In the genomic region with DNA sequence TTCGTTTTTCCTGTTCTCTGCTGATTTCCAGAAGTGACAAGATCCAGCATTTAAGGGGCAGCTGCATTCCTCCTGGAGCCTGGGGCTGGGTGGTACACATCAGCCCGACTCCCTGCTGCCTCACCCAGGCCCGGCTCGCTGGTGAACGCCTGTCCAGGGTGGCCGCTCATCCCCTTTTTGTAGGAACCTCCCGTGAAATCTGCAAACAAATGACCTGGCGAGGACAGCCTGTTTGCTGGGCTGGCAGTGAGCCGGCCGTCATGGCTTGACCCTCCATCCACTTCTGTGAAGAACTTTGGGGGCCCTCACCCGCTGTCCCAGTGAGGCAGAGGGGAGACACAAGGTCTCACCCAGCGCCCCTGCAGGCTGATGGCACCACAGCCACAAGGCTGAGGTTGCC, we compare ENCODE assay signal across 21 cellular contexts. TPM values are rescaled to one million over a fixed set of nuclear protein-coding genes. Genes with fewer than 3 reads are reported as not detected.
DNase-seq lines count a peak whose midpoint lies in the region; ATAC-seq and TF ChIP-seq lines count a peak whose summit lies in the region.
"Had no signal": no experiment of that assay in that cellular context is flagged by ENCODE, and none has a peak within 500 bp of the region (broad histone marks: within the 10 kb centered on the region; RNA-seq: fewer than 3 reads in every experiment).

No MANE protein-coding gene starts in this region.

- H3K27ac Mint-ChIP-seq in WTC11: no peak overlapping the region
- H3K27ac Mint-ChIP-seq in activated CD8-positive, alpha-beta T cell treated with anti-CD3 and anti-CD28 coated beads, Interleukin-2, amount 10 ng/mL, durations not matched to agents 7 days and 5 days: no peak overlapping the region

- H3K4me1 ChIP-seq in sigmoid colon: no peaks in the 10 kb centered on the region
- no peaks in the 10 kb centered on the region for H3K4me1 ChIP-seq in A673 (ENCODE audit: insufficient read depth, low read length, poor library complexity, severe bottlenecking)

- TF ChIP-seq EP300 in sigmoid colon (IDR thresholded peaks at IDR 0.05): no peak

- H3K36me3 ChIP-seq in sigmoid colon (peaks cover 62 to 100% (median 96%) of the 10 kb centered on the region in 4 donors), A673 (ENCODE audit: insufficient read depth, low read length, poor library complexity, severe bottlenecking) (peaks cover 3% of the 10 kb centered on the region)

- intact Hi-C loops in left ventricle myocardium superior (cut with micrococcal nuclease) (no loop called here), sigmoid colon (cut with DNase I) (no loop called here), A673 (cut with micrococcal nuclease; ENCODE audit: unreplicated experiment) (no loop called here)

- H3K4me3 Mint-ChIP-seq in WTC11: no peak overlapping the region
- no peak overlapping the region for H3K4me3 Mint-ChIP-seq in activated CD8-positive, alpha-beta T cell treated with anti-CD3 and anti-CD28 coated beads, Interleukin-2, amount 10 ng/mL, durations not matched to agents 7 days and 5 days
- H3K4me3 Mint-ChIP-seq: naive B cell, T-cell had no signal

- H3K9me3 ChIP-seq in sigmoid colon (no peaks in the 10 kb centered on the region), A673 (ENCODE audit: low read depth, low read length, poor library complexity, severe bottlenecking) (no peaks in the 10 kb centered on the region)
- H3K9me3 ChIP-seq: testis had no signal

- H3K36me3 Mint-ChIP-seq in WTC11: peaks cover 38% of the 10 kb centered on the region
- peaks cover 25% of the 10 kb centered on the region for H3K36me3 Mint-ChIP-seq in activated CD8-positive, alpha-beta T cell treated with anti-CD3 and anti-CD28 coated beads, Interleukin-2, amount 10 ng/mL, durations not matched to agents 7 days and 5 days (ENCODE audit: low read depth)

- no peak overlapping the region for H3K4me3 ChIP-seq in sigmoid colon
- no peak overlapping the region for H3K4me3 ChIP-seq in A673 (ENCODE audit: low read depth, low read length, poor library complexity, severe bottlenecking)
- H3K4me3 ChIP-seq: testis had no signal

- H3K27me3 Mint-ChIP-seq in WTC11 (ENCODE audit: low read depth): no peaks in the 10 kb centered on the region
- H3K27me3 Mint-ChIP-seq in activated CD8-positive, alpha-beta T cell treated with anti-CD3 and anti-CD28 coated beads, Interleukin-2, amount 10 ng/mL, durations not matched to agents 7 days and 5 days (ENCODE audit: low read depth): no peaks in the 10 kb centered on the region
- H3K27me3 Mint-ChIP-seq: naive B cell, T-cell had no signal

- POLR2A ChIA-PET in WTC11 (lab: Charles Lee) (no interaction called here), A673 (lab: Charles Lee; ENCODE audit: low non-redundant PET) (no interaction called here)
- POLR2A ChIA-PET in activated CD8-positive, alpha-beta T cell treated with anti-CD3 and anti-CD28 coated beads, Interleukin-2, amount 10 ng/mL, durations not matched to agents 7 days and 5 days (lab: Charles Lee): no interaction called here

- 94 to 95% methylated on average over 12 of the region's 12 CpGs for WGBS in sigmoid colon, 2 donors

- H3K27ac ChIP-seq in sigmoid colon: no peak overlapping the region
- H3K27ac ChIP-seq in A673 (ENCODE audit: low read depth, low read length, poor library complexity, severe bottlenecking): no peak overlapping the region
- H3K27ac ChIP-seq: HL-60, testis had no signal

- BruUV-seq in A673 (replicated peaks; lab: Mats Ljungman, UMichigan): no TSS peak

- TF ChIP-seq POLR2A in sigmoid colon (IDR thresholded peaks at IDR 0.05): no peak

- peak; percentile 11 for DNase-seq in activated CD8-positive, alpha-beta memory T cell treated with anti-CD3 and anti-CD28 coated beads, Interleukin-2, amount 50 U/mL, for 4 hours
- DNase-seq in activated CD8-positive, alpha-beta memory T cell treated with anti-CD3 and anti-CD28 coated beads for 24 hours: no peak
- DNase-seq in WTC11 (ENCODE audit: low spot score): peak; percentile 3
- peak; percentile 20 for DNase-seq in left ventricle myocardium superior
- peak; percentile 60 for DNase-seq in sigmoid colon
- no peak for DNase-seq in activated CD8-positive, alpha-beta T cell treated with anti-CD3 and anti-CD28 coated beads, Interleukin-2, amount 10 ng/mL, durations not matched to agents 7 days and 5 days
- DNase-seq in A673 (ENCODE audit: low spot score): no peak
- DNase-seq: 8988T, activated gamma-delta T cell, C1 segment of cervical spinal cord, HCEC 1CT, mammary epithelial cell, naive B cell, NCI-H187, NCI-H446 treated with DMSO at 0.1 percent for 48 hours, small intestine, testis had no signal

- CTCF ChIA-PET in WTC11 (lab: Charles Lee) (no interaction called here), A673 (lab: Charles Lee) (no interaction called here)
- CTCF ChIA-PET in activated CD8-positive, alpha-beta T cell treated with anti-CD3 and anti-CD28 coated beads, Interleukin-2, amount 10 ng/mL, durations not matched to agents 7 days and 5 days (lab: Charles Lee): no interaction called here

- no peaks in the 10 kb centered on the region for H3K4me1 Mint-ChIP-seq in WTC11
- H3K4me1 Mint-ChIP-seq in activated CD8-positive, alpha-beta T cell treated with anti-CD3 and anti-CD28 coated beads, Interleukin-2, amount 10 ng/mL, durations not matched to agents 7 days and 5 days (ENCODE audit: low read depth): peaks cover 8% of the 10 kb centered on the region
- H3K4me1 Mint-ChIP-seq: T-cell had no signal

- no peaks in the 10 kb centered on the region for H3K9me3 Mint-ChIP-seq in WTC11
- no peaks in the 10 kb centered on the region for H3K9me3 Mint-ChIP-seq in activated CD8-positive, alpha-beta T cell treated with anti-CD3 and anti-CD28 coated beads, Interleukin-2, amount 10 ng/mL, durations not matched to agents 7 days and 5 days (ENCODE audit: insufficient read depth)
- H3K9me3 Mint-ChIP-seq: naive B cell, T-cell had no signal

- H3K27me3 ChIP-seq in sigmoid colon (no peaks in the 10 kb centered on the region), A673 (replicated peaks; ENCODE audit: insufficient read depth, low read depth, low read length, poor library complexity) (no peaks in the 10 kb centered on the region)
- H3K27me3 ChIP-seq: testis had no signal

- ATAC-seq in WTC11 (no peak), left ventricle myocardium superior (no peak), GM21381 (IDR thresholded peaks at IDR 0.05; ENCODE audit: unreplicated experiment) (no peak)
- no peak for ATAC-seq in activated CD8-positive, alpha-beta T cell treated with anti-CD3 and anti-CD28 coated beads, Interleukin-2, amount 10 ng/mL, durations not matched to agents 7 days and 5 days
- ATAC-seq: esophagus mucosa, T-cell had no signal

- TF ChIP-seq CTCF in WTC11 (IDR thresholded peaks at IDR 0.05): no peak
- TF ChIP-seq CTCF in sigmoid colon (IDR thresholded peaks at IDR 0.05): no peak
- TF ChIP-seq CTCF in A673 (conservative IDR thresholded peaks at IDR 0.05; ENCODE audit: low read depth, low read length): no peak

TF ChIP-seq in WTC11, 78 proteins besides CTCF, POLR2A, EP300 and RAD21:
- TF ChIP-seq GTF2I (CRISPR knock-in tag; conservative IDR thresholded peaks at IDR 0.05): no peak
- TF ChIP-seq ZNF263 (CRISPR knock-in tag; IDR thresholded peaks at IDR 0.05; ENCODE audit: low read depth): no peak
- TF ChIP-seq, protein P1, sequence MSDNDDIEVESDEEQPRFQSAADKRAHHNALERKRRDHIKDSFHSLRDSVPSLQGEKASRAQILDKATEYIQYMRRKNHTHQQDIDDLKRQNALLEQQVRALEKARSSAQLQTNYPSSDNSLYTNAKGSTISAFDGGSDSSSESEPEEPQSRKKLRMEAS (CRISPR knock-in tag; IDR thresholded peaks at IDR 0.05): no peak
- no peak for TF ChIP-seq ZNF219 (CRISPR knock-in tag; IDR thresholded peaks at IDR 0.05; ENCODE audit: borderline replicate concordance)
TF ChIP-seq in WTC11: peak in this region for 0.

RNA-seq across cellular contexts. Expression of a gene that starts 39.0 kb away (rescaled TPM):
- 44.5 to 48.5 TPM (median 46.3 TPM) in 3 replicates for total RNA-seq in WTC11 (2021)
- total RNA-seq in left ventricle myocardium superior: 205 TPM
- 100 to 1,000 TPM; 147 to 317 (median 226) TPM for total RNA-seq in sigmoid colon
- 100 to 1,000 TPM in 2 of 3 donors, 10 to 100 TPM in 1; 45.6 to 198 (median 163) TPM for polyA plus RNA-seq in sigmoid colon
- 10 to 100 TPM; 33.9 TPM for total RNA-seq in activated CD8-positive, alpha-beta T cell treated with anti-CD3 and anti-CD28 coated beads, Interleukin-2, amount 10 ng/mL, durations not matched to agents 7 days and 5 days
- total RNA-seq in A673 (2021): 52.3 and 53.5 TPM in 2 replicates

Comparison
In these comparisons a context has a peak if more than half of its experiments do, and no peak if none do; other contexts are left out.
1. DNase-seq: peak in activated CD8-positive, alpha-beta memory T cell treated with anti-CD3 and anti-CD28 coated beads, Interleukin-2, amount 50 U/mL, for 4 hours (single experiment), WTC11 (single experiment), left ventricle myocardium superior (single experiment) and sigmoid colon (single experiment); none in activated CD8-positive, alpha-beta memory T cell treated with anti-CD3 and anti-CD28 coated beads for 24 hours (single experiment), activated CD8-positive, alpha-beta T cell treated with anti-CD3 and anti-CD28 coated beads, Interleukin-2, amount 10 ng/mL, durations not matched to agents 7 days and 5 days (single experiment) and A673 (single experiment).